ENCODE assay signal across 1 cellular context in the genomic region with DNA sequence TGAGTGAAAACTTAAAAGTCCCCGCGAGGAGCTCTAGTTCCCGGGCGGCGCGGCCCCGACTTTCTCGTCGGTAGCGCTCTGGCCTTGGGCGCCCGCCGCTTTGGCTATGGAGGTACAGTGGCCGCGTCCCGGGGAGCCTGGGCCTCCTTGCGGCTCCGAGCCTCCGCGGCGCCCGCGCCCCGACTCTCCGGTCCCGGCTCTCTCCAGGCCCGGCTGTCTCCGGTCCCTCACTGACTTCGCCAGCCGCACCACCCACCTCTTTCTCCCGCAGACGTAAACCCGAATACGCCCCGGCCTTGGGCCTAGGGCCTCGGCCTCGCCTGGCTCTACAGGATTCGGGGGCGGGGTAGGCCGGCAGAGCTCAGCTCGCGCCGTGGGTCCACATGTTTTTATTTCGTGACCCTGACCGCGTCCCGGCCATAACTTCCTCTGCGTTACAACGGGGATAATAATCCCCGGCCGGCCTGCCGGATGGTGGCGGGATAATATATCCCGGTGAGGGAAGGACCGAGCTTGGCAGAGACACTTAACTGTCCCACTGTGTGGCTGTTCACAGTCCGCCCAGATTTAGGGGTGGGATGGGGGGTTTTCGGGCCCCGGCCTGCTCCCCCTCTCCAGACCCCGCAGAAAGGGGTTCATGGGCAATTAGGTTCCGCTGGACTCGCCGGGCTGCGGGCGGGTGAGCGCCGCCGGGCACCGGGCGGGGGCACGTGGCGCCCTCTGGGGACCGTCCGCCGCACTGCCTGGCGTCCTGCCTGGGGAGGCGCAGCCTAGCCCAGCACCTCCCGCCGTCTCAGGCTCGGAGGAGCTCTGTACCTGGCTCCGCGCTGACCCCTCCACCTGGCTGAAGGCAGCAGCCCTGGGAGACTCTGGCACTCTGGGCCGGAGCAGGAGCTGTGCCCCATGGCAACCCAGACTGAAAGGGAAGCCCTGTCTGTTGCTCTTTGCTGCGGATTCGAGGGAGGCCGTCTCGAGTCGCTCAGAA.
A peak's percentile ranks its signal among the peaks of the same experiment; 100 is the strongest.
TF ChIP-seq lines count a peak whose summit lies in the region.

No MANE protein-coding gene starts in this region.

TF ChIP-seq in HEK293, 187 proteins besides CTCF, POLR2A, EP300 and RAD21 (continued from another document and continues in another):
- TF ChIP-seq ZNF391 (tag by site-specific recombination; IDR thresholded peaks at IDR 0.05; ENCODE audit: borderline replicate concordance, low read depth): no peak
- no peak for TF ChIP-seq MEIS1 (CRISPR knock-in tag; IDR thresholded peaks at IDR 0.05; ENCODE audit: borderline replicate concordance)
- no peak for TF ChIP-seq ZNF621 (tag by site-specific recombination; IDR thresholded peaks at IDR 0.05)
- TF ChIP-seq, protein P1, sequence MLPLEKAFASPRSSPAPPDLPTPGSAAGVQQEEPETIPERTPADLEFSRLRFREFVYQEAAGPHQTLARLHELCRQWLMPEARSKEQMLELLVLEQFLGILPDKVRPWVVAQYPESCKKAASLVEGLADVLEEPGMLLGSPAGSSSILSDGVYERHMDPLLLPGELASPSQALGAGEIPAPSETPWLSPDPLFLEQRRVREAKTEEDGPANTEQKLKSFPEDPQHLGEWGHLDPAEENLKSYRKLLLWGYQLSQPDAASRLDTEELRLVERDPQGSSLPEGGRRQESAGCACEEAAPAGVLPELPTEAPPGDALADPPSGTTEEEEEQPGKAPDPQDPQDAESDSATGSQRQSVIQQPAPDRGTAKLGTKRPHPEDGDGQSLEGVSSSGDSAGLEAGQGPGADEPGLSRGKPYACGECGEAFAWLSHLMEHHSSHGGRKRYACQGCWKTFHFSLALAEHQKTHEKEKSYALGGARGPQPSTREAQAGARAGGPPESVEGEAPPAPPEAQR (tag by site-specific recombination; IDR thresholded peaks at IDR 0.05): no peak
- TF ChIP-seq, protein P2, sequence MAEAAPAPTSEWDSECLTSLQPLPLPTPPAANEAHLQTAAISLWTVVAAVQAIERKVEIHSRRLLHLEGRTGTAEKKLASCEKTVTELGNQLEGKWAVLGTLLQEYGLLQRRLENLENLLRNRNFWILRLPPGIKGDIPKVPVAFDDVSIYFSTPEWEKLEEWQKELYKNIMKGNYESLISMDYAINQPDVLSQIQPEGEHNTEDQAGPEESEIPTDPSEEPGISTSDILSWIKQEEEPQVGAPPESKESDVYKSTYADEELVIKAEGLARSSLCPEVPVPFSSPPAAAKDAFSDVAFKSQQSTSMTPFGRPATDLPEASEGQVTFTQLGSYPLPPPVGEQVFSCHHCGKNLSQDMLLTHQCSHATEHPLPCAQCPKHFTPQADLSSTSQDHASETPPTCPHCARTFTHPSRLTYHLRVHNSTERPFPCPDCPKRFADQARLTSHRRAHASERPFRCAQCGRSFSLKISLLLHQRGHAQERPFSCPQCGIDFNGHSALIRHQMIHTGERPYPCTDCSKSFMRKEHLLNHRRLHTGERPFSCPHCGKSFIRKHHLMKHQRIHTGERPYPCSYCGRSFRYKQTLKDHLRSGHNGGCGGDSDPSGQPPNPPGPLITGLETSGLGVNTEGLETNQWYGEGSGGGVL (tag by site-specific recombination; IDR thresholded peaks at IDR 0.05): peak; percentile 78
- no peak for TF ChIP-seq ZNF670 (tag by site-specific recombination; IDR thresholded peaks at IDR 0.05; ENCODE audit: low read depth)
- 0 out of 2 replicates have a peak, but pooled peaks have one; percentile 20 for TF ChIP-seq BCL11A (tag by site-specific recombination; IDR thresholded peaks at IDR 0.05; ENCODE audit: low read depth)
- no peak for TF ChIP-seq ZNF548 (tag by site-specific recombination; IDR thresholded peaks at IDR 0.05)
- peak; percentile 74; the same call in 1 of the 2 replicates for TF ChIP-seq ZNF777 (tag by site-specific recombination; IDR thresholded peaks at IDR 0.05; ENCODE audit: borderline replicate concordance)
- TF ChIP-seq ZNF501 (tag by site-specific recombination; IDR thresholded peaks at IDR 0.05): peak; percentile 65; the same call in 1 of the 2 replicates
- TF ChIP-seq ZNF658 (tag by site-specific recombination; IDR thresholded peaks at IDR 0.05): no peak
- TF ChIP-seq ZNF19 (tag by site-specific recombination; IDR thresholded peaks at IDR 0.05; ENCODE audit: low read depth): no peak
- TF ChIP-seq, protein P3, sequence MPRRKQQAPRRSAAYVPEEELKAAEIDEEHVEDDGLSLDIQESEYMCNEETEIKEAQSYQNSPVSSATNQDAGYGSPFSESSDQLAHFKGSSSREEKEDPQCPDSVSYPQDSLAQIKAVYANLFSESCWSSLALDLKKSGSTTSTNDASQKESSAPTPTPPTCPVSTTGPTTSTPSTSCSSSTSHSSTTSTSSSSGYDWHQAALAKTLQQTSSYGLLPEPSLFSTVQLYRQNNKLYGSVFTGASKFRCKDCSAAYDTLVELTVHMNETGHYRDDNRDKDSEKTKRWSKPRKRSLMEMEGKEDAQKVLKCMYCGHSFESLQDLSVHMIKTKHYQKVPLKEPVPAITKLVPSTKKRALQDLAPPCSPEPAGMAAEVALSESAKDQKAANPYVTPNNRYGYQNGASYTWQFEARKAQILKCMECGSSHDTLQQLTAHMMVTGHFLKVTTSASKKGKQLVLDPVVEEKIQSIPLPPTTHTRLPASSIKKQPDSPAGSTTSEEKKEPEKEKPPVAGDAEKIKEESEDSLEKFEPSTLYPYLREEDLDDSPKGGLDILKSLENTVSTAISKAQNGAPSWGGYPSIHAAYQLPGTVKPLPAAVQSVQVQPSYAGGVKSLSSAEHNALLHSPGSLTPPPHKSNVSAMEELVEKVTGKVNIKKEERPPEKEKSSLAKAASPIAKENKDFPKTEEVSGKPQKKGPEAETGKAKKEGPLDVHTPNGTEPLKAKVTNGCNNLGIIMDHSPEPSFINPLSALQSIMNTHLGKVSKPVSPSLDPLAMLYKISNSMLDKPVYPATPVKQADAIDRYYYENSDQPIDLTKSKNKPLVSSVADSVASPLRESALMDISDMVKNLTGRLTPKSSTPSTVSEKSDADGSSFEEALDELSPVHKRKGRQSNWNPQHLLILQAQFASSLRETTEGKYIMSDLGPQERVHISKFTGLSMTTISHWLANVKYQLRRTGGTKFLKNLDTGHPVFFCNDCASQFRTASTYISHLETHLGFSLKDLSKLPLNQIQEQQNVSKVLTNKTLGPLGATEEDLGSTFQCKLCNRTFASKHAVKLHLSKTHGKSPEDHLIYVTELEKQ (tag by site-specific recombination; IDR thresholded peaks at IDR 0.05; ENCODE audit: borderline replicate concordance): no peak
- no peak for TF ChIP-seq YY2 (tag by site-specific recombination; IDR thresholded peaks at IDR 0.05)
- no peak for TF ChIP-seq ZNF530 (tag by site-specific recombination; IDR thresholded peaks at IDR 0.05; ENCODE audit: low read depth)
- TF ChIP-seq ZNF37A (tag by site-specific recombination; IDR thresholded peaks at IDR 0.05): no peak
- TF ChIP-seq ZNF629 (tag by site-specific recombination; IDR thresholded peaks at IDR 0.05): 0 out of 2 replicates have a peak, but pooled peaks have one; percentile 26
- peak; percentile 81 for TF ChIP-seq ZNF660 (tag by site-specific recombination; IDR thresholded peaks at IDR 0.05)
- TF ChIP-seq ZNF341 (tag by site-specific recombination; IDR thresholded peaks at IDR 0.05; ENCODE audit: low read depth): peak; percentile 89
- peak; percentile 68; the same call in 1 of the 2 replicates for TF ChIP-seq HOXC10 (CRISPR knock-in tag; IDR thresholded peaks at IDR 0.05)
- TF ChIP-seq OVOL3 (tag by site-specific recombination; IDR thresholded peaks at IDR 0.05): no peak
- TF ChIP-seq, protein P4, sequence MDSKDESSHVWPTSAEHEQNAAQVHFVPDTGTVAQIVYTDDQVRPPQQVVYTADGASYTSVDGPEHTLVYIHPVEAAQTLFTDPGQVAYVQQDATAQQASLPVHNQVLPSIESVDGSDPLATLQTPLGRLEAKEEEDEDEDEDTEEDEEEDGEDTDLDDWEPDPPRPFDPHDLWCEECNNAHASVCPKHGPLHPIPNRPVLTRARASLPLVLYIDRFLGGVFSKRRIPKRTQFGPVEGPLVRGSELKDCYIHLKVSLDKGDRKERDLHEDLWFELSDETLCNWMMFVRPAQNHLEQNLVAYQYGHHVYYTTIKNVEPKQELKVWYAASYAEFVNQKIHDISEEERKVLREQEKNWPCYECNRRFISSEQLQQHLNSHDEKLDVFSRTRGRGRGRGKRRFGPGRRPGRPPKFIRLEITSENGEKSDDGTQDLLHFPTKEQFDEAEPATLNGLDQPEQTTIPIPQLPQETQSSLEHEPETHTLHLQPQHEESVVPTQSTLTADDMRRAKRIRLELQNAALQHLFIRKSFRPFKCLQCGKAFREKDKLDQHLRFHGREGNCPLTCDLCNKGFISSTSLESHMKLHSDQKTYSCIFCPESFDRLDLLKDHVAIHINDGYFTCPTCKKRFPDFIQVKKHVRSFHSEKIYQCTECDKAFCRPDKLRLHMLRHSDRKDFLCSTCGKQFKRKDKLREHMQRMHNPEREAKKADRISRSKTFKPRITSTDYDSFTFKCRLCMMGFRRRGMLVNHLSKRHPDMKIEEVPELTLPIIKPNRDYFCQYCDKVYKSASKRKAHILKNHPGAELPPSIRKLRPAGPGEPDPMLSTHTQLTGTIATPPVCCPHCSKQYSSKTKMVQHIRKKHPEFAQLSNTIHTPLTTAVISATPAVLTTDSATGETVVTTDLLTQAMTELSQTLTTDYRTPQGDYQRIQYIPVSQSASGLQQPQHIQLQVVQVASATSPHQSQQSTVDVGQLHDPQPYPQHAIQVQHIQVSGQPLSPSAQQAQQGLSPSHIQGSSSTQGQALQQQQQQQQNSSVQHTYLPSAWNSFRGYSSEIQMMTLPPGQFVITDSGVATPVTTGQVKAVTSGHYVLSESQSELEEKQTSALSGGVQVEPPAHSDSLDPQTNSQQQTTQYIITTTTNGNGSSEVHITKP (tag by site-specific recombination; IDR thresholded peaks at IDR 0.05): peak; percentile 58
- no peak for TF ChIP-seq SP2 (tag by site-specific recombination; IDR thresholded peaks at IDR 0.05)
- no peak for TF ChIP-seq ZNF16 (tag by site-specific recombination; IDR thresholded peaks at IDR 0.05; ENCODE audit: low read depth)
- TF ChIP-seq ZNF239 (tag by site-specific recombination; IDR thresholded peaks at IDR 0.05): no peak
- TF ChIP-seq ZNF624 (tag by site-specific recombination; IDR thresholded peaks at IDR 0.05): no peak
- TF ChIP-seq, protein P5, sequence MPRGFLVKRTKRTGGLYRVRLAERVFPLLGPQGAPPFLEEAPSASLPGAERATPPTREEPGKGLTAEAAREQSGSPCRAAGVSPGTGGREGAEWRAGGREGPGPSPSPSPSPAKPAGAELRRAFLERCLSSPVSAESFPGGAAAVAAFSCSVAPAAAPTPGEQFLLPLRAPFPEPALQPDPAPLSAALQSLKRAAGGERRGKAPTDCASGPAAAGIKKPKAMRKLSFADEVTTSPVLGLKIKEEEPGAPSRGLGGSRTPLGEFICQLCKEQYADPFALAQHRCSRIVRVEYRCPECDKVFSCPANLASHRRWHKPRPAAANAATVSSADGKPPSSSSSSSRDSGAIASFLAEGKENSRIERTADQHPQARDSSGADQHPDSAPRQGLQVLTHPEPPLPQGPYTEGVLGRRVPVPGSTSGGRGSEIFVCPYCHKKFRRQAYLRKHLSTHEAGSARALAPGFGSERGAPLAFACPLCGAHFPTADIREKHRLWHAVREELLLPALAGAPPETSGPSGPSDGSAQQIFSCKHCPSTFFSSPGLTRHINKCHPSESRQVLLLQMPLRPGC (tag by site-specific recombination; IDR thresholded peaks at IDR 0.05): no peak
- TF ChIP-seq GFI1B (tag by site-specific recombination; IDR thresholded peaks at IDR 0.05): no peak
- TF ChIP-seq ZSCAN16 (tag by site-specific recombination; IDR thresholded peaks at IDR 0.05): no peak
- TF ChIP-seq, protein P6, sequence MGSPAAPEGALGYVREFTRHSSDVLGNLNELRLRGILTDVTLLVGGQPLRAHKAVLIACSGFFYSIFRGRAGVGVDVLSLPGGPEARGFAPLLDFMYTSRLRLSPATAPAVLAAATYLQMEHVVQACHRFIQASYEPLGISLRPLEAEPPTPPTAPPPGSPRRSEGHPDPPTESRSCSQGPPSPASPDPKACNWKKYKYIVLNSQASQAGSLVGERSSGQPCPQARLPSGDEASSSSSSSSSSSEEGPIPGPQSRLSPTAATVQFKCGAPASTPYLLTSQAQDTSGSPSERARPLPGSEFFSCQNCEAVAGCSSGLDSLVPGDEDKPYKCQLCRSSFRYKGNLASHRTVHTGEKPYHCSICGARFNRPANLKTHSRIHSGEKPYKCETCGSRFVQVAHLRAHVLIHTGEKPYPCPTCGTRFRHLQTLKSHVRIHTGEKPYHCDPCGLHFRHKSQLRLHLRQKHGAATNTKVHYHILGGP (tag by site-specific recombination; IDR thresholded peaks at IDR 0.05): no peak
- TF ChIP-seq, protein P7, sequence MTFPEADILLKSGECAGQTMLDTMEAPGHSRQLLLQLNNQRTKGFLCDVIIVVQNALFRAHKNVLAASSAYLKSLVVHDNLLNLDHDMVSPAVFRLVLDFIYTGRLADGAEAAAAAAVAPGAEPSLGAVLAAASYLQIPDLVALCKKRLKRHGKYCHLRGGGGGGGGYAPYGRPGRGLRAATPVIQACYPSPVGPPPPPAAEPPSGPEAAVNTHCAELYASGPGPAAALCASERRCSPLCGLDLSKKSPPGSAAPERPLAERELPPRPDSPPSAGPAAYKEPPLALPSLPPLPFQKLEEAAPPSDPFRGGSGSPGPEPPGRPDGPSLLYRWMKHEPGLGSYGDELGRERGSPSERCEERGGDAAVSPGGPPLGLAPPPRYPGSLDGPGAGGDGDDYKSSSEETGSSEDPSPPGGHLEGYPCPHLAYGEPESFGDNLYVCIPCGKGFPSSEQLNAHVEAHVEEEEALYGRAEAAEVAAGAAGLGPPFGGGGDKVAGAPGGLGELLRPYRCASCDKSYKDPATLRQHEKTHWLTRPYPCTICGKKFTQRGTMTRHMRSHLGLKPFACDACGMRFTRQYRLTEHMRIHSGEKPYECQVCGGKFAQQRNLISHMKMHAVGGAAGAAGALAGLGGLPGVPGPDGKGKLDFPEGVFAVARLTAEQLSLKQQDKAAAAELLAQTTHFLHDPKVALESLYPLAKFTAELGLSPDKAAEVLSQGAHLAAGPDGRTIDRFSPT (tag by site-specific recombination; IDR thresholded peaks at IDR 0.05): peak; percentile 94
- TF ChIP-seq, protein P8, sequence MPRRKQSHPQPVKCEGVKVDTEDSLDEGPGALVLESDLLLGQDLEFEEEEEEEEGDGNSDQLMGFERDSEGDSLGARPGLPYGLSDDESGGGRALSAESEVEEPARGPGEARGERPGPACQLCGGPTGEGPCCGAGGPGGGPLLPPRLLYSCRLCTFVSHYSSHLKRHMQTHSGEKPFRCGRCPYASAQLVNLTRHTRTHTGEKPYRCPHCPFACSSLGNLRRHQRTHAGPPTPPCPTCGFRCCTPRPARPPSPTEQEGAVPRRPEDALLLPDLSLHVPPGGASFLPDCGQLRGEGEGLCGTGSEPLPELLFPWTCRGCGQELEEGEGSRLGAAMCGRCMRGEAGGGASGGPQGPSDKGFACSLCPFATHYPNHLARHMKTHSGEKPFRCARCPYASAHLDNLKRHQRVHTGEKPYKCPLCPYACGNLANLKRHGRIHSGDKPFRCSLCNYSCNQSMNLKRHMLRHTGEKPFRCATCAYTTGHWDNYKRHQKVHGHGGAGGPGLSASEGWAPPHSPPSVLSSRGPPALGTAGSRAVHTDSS (tag by site-specific recombination; IDR thresholded peaks at IDR 0.05): no peak
- TF ChIP-seq, protein P9, sequence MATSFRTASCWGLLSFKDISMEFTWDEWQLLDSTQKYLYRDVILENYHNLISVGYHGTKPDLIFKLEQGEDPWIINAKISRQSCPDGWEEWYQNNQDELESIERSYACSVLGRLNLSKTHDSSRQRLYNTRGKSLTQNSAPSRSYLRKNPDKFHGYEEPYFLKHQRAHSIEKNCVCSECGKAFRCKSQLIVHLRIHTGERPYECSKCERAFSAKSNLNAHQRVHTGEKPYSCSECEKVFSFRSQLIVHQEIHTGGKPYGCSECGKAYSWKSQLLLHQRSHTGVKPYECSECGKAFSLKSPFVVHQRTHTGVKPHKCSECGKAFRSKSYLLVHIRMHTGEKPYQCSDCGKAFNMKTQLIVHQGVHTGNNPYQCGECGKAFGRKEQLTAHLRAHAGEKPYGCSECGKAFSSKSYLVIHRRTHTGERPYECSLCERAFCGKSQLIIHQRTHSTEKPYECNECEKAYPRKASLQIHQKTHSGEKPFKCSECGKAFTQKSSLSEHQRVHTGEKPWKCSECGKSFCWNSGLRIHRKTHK (tag by site-specific recombination; IDR thresholded peaks at IDR 0.05): no peak
